Comparison of ENCODE assay signal across 20 cellular contexts in the genomic region with DNA sequence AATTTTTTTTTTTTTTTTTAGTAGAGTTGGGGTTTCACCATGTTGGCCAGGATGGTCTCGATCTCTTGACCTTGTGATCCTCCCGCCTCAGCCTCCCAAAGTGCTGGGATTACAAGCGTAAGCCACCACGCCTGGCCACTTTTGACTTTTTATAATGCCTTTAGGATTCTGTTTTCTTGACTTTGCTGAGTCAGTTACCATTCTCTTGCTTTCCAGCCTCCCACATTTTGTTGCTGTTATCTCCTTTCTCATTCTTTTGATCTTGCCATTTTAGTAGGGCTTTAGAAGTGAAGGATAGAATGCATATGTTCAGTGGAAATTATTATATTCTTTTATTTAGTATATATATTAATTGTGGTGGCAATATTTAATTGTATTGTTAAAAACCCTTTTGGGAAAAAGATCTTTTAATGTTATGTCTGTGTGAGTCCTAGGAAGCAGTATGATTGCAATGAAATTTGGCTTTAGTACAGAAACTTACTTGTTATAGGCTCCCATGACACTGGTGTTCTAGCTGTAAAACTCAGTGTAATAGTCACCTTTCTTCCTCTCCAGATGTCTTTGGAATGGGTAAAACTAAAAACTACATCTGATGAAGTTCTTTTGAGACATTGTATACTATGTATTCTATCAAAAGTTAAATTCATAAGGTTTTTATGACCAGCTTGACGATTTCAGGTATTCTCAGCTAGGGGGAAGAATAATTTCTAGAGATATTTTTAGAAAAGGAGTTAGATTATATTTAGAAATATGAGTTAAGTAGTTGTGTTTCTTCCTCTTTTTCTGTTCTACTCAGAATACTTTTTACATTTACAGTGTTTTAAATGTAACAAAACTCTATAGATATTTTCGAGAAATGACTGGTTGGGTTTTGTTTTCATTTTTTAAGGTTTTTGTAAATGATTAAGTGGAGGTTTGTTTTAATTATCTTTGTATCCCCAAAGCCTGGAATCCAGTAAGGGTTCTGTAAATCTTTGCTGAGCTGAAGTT.
DNase-seq lines count a peak whose midpoint lies in the region; ATAC-seq lines count a peak whose summit lies in the region.
"Had no signal": no experiment of that assay in that cellular context is flagged by ENCODE, and none has a peak within 500 bp of the region (broad histone marks: within the 10 kb centered on the region; RNA-seq: fewer than 3 reads in every experiment).

No MANE protein-coding gene starts in this region.

- H3K36me3 Mint-ChIP-seq in activated CD4-positive, alpha-beta memory T cell treated with anti-CD3 and anti-CD28 coated beads, Interleukin-2, amount 10 ng/mL, durations not matched to agents 7 days and 5 days (ENCODE audit: low read depth) = peaks cover 49% of the 10 kb centered on the region
- peaks cover 19% of the 10 kb centered on the region for H3K36me3 Mint-ChIP-seq in activated CD4-positive, alpha-beta memory T cell treated with anti-CD3 and anti-CD28 coated beads for 36 hours
- H3K36me3 Mint-ChIP-seq in activated naive CD4-positive, alpha-beta T cell treated with anti-CD3 and anti-CD28 coated beads for 36 hours (ENCODE audit: low read depth) = peaks cover 17% of the 10 kb centered on the region

- no peak overlapping the region for H3K4me3 Mint-ChIP-seq in activated CD4-positive, alpha-beta memory T cell treated with anti-CD3 and anti-CD28 coated beads, Interleukin-2, amount 10 ng/mL, durations not matched to agents 7 days and 5 days
- H3K4me3 Mint-ChIP-seq in activated CD4-positive, alpha-beta memory T cell treated with anti-CD3 and anti-CD28 coated beads for 36 hours = no peak overlapping the region
- H3K4me3 Mint-ChIP-seq in activated naive CD4-positive, alpha-beta T cell treated with anti-CD3 and anti-CD28 coated beads for 36 hours = no peak overlapping the region
- H3K4me3 Mint-ChIP-seq: central memory CD8-positive, alpha-beta T cell; effector memory CD8-positive, alpha-beta T cell had no signal

- POLR2A ChIA-PET in activated CD4-positive, alpha-beta memory T cell treated with anti-CD3 and anti-CD28 coated beads, Interleukin-2, amount 10 ng/mL, durations not matched to agents 7 days and 5 days (lab: Charles Lee) = interaction anchor here (0.6 kb wide), 1 partner anchor 21 kb away, joined by 3 read pairs; no protein-coding TSS in a partner anchor
- POLR2A ChIA-PET in activated CD4-positive, alpha-beta memory T cell treated with anti-CD3 and anti-CD28 coated beads for 36 hours (lab: Charles Lee) = no interaction called here

- peak overlapping the region; percentile 23 for H3K27ac Mint-ChIP-seq in activated CD4-positive, alpha-beta memory T cell treated with anti-CD3 and anti-CD28 coated beads, Interleukin-2, amount 10 ng/mL, durations not matched to agents 7 days and 5 days
- no peak overlapping the region for H3K27ac Mint-ChIP-seq in activated CD4-positive, alpha-beta memory T cell treated with anti-CD3 and anti-CD28 coated beads for 36 hours
- H3K27ac Mint-ChIP-seq in activated naive CD4-positive, alpha-beta T cell treated with anti-CD3 and anti-CD28 coated beads for 36 hours = no peak overlapping the region
- H3K27ac Mint-ChIP-seq: effector memory CD8-positive, alpha-beta T cell had no signal

- ATAC-seq in GM21786 (IDR thresholded peaks at IDR 0.05; ENCODE audit: unreplicated experiment) (peak; percentile 67), HG03571 (IDR thresholded peaks at IDR 0.05; ENCODE audit: unreplicated experiment) (peak; percentile 70)
- ATAC-seq: effector memory CD8-positive, alpha-beta T cell; heart right ventricle; PC-3; sciatic nerve had no signal

- peaks cover 8% of the 10 kb centered on the region for H3K4me1 Mint-ChIP-seq in activated CD4-positive, alpha-beta memory T cell treated with anti-CD3 and anti-CD28 coated beads, Interleukin-2, amount 10 ng/mL, durations not matched to agents 7 days and 5 days
- peaks cover 6% of the 10 kb centered on the region for H3K4me1 Mint-ChIP-seq in activated CD4-positive, alpha-beta memory T cell treated with anti-CD3 and anti-CD28 coated beads for 36 hours (ENCODE audit: low read depth)
- no peaks in the 10 kb centered on the region for H3K4me1 Mint-ChIP-seq in activated naive CD4-positive, alpha-beta T cell treated with anti-CD3 and anti-CD28 coated beads for 36 hours (ENCODE audit: low read depth)
- H3K4me1 Mint-ChIP-seq: central memory CD8-positive, alpha-beta T cell had no signal

- H3K9me3 Mint-ChIP-seq in activated CD4-positive, alpha-beta memory T cell treated with anti-CD3 and anti-CD28 coated beads, Interleukin-2, amount 10 ng/mL, durations not matched to agents 7 days and 5 days = no peaks in the 10 kb centered on the region
- no peaks in the 10 kb centered on the region for H3K9me3 Mint-ChIP-seq in activated CD4-positive, alpha-beta memory T cell treated with anti-CD3 and anti-CD28 coated beads for 36 hours
- H3K9me3 Mint-ChIP-seq in activated naive CD4-positive, alpha-beta T cell treated with anti-CD3 and anti-CD28 coated beads for 36 hours = no peaks in the 10 kb centered on the region
- H3K9me3 Mint-ChIP-seq: central memory CD8-positive, alpha-beta T cell; effector memory CD8-positive, alpha-beta T cell; naive B cell had no signal

- no peaks in the 10 kb centered on the region for H3K27me3 Mint-ChIP-seq in activated CD4-positive, alpha-beta memory T cell treated with anti-CD3 and anti-CD28 coated beads, Interleukin-2, amount 10 ng/mL, durations not matched to agents 7 days and 5 days
- no peaks in the 10 kb centered on the region for H3K27me3 Mint-ChIP-seq in activated CD4-positive, alpha-beta memory T cell treated with anti-CD3 and anti-CD28 coated beads for 36 hours
- H3K27me3 Mint-ChIP-seq in activated naive CD4-positive, alpha-beta T cell treated with anti-CD3 and anti-CD28 coated beads for 36 hours (ENCODE audit: low read depth) = no peaks in the 10 kb centered on the region
- H3K27me3 Mint-ChIP-seq: central memory CD8-positive, alpha-beta T cell; effector memory CD8-positive, alpha-beta T cell; naive B cell had no signal

- intact Hi-C loops in activated CD4-positive, alpha-beta memory T cell treated with anti-CD3 and anti-CD28 coated beads for 36 hours (cut with micrococcal nuclease) = no loop called here
- intact Hi-C loops in activated naive CD4-positive, alpha-beta T cell treated with anti-CD3 and anti-CD28 coated beads for 36 hours (cut with micrococcal nuclease) = no loop called here

- no peak for DNase-seq in activated CD4-positive, alpha-beta memory T cell treated with anti-CD3 and anti-CD28 coated beads, Interleukin-2, amount 10 ng/mL, durations not matched to agents 7 days and 5 days
- DNase-seq in activated CD4-positive, alpha-beta memory T cell treated with anti-CD3 and anti-CD28 coated beads for 36 hours = no peak
- DNase-seq in GM03348 (ENCODE audit: low spot score) (no peak), GM19240 (ENCODE audit: insufficient read length, low spot score) (no peak), NCI-H446 (lab: John Stamatoyannopoulos, UW) (no peak)
- no peak for DNase-seq in activated naive CD4-positive, alpha-beta T cell treated with anti-CD3 and anti-CD28 coated beads for 36 hours
- DNase-seq: activated gamma-delta T cell treated with Interleukin-2 at 50 U/mL for 16 hours; anterior cingulate cortex; DMS 273 treated with DMSO at 0.1 percent for 48 hours; effector memory CD8-positive, alpha-beta T cell; GOT3; heart right ventricle; naive B cell; NCI-H1694 treated with DMSO at 0.1 percent for 48 hours; ovary; PC-3 had no signal

- CTCF ChIA-PET in activated CD4-positive, alpha-beta memory T cell treated with anti-CD3 and anti-CD28 coated beads, Interleukin-2, amount 10 ng/mL, durations not matched to agents 7 days and 5 days (lab: Charles Lee) = interaction anchor here (0.6 kb wide), 1 partner anchor 569 kb away, joined by 3 read pairs; no protein-coding TSS in a partner anchor
- CTCF ChIA-PET in activated CD4-positive, alpha-beta memory T cell treated with anti-CD3 and anti-CD28 coated beads for 36 hours (lab: Charles Lee) = interaction anchor here (0.6 to 1.4 kb wide), 2 partner anchors 50 to 92 kb away, joined by 3 read pairs; no protein-coding TSS in a partner anchor
- CTCF ChIA-PET in activated naive CD4-positive, alpha-beta T cell treated with anti-CD3 and anti-CD28 coated beads for 36 hours (lab: Charles Lee) = interaction anchor here (0.7 to 1.0 kb wide), 3 partner anchors 8 to 1288 kb away, joined by 3 read pairs; no protein-coding TSS in a partner anchor
